Comparison of ENCODE assay signal across 9 cellular contexts in the genomic region with DNA sequence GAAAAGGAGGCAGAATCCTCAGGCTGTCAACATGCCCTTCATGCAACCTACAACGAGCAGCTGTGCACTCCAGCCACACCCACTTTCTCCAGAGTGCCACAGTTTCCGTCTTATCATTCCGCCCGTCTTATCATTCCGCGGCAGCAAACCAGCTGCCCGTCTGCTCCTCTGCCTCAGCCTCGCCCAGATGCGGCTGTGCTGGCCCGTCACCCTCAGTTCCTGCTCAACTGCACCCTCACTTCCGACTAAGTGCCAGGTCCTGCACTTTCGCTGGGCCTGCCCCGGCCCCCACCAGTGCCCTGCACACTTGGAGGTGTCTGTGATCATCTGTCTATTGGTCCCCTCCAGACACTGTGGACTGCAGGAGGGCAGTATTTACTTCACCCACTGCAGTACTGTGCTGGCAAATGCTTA. TPM values are rescaled to one million over a fixed set of nuclear protein-coding genes. Genes with fewer than 3 reads are reported as not detected.
DNase-seq lines count a peak whose midpoint lies in the region; TF ChIP-seq lines count a peak whose summit lies in the region.
"Had no signal": no experiment of that assay in that cellular context is flagged by ENCODE, and none has a peak within 500 bp of the region (broad histone marks: within the 10 kb centered on the region; RNA-seq: fewer than 3 reads in every experiment).

No MANE protein-coding gene starts in this region.

- no peak overlapping the region for H3K4me3 ChIP-seq in WERI-Rb-1 (ENCODE audit: low read depth, low read length)
- H3K4me3 ChIP-seq: thoracic aorta had no signal

- no peak overlapping the region for H2BK15ac ChIP-seq in H9 (ENCODE audit: low read depth, low read length)

- in situ Hi-C loops in GM13977 (cut with MboI; ENCODE audit: low pct_unique_long_range_greater_than_20kb, low sequenced_read_pairs, unreplicated experiment), result no loop called here

- peaks cover 5% of the 10 kb centered on the region; the same call in 1 of the 2 replicates for H3K79me2 ChIP-seq in H9 (ENCODE audit: insufficient read depth, low read length)

- no peak overlapping the region for H3K4ac ChIP-seq in H9 (ENCODE audit: low read depth, low read length)

- no peaks in the 10 kb centered on the region for H3K36me3 ChIP-seq in WERI-Rb-1
- H3K36me3 ChIP-seq: thoracic aorta had no signal

- no peak overlapping the region for H2BK20ac ChIP-seq in H9 (ENCODE audit: low read depth, low read length, poor library complexity, severe bottlenecking)

- H3K27ac ChIP-seq in H9 (ENCODE audit: insufficient read length, low read depth, low read length), result no peak overlapping the region
- no peak overlapping the region for H3K27ac ChIP-seq in WERI-Rb-1
- H3K27ac ChIP-seq: thoracic aorta had no signal

- no peak overlapping the region for H3K18ac ChIP-seq in H9 (ENCODE audit: insufficient read length, low read depth, low read length)

- no peak overlapping the region for H4K5ac ChIP-seq in H9 (ENCODE audit: insufficient read length, low read depth, low read length)

- no peak overlapping the region for H3K23ac ChIP-seq in H9 (ENCODE audit: insufficient read length, low read depth, low read length)

- H3K27me3 ChIP-seq in H9 (ENCODE audit: insufficient read depth, low read length) (no peaks in the 10 kb centered on the region), WERI-Rb-1 (ENCODE audit: insufficient read depth, low read depth, severe bottlenecking) (no peaks in the 10 kb centered on the region)

- no peak overlapping the region for H3K4me2 ChIP-seq in H9 (ENCODE audit: insufficient read depth, insufficient read length, low read length)

- H3K9me3 ChIP-seq in H9 (ENCODE audit: control insufficient read depth, low read depth, low read length) (no peaks in the 10 kb centered on the region), WERI-Rb-1 (ENCODE audit: severe bottlenecking) (no peaks in the 10 kb centered on the region)
- H3K9me3 ChIP-seq: thoracic aorta had no signal

- H3K9me3 Mint-ChIP-seq in H9, result peaks cover 3 to 6% of the 10 kb centered on the region in 2 experiments; a peak in 3 of 5 replicates
- H3K9me3 Mint-ChIP-seq in progenitor cell of endocrine pancreas (ENCODE audit: low read depth), result no peaks in the 10 kb centered on the region

- no peak overlapping the region for H2AK5ac ChIP-seq in H9 (ENCODE audit: insufficient read length, low read length)

- no peak overlapping the region for H2BK120ac ChIP-seq in H9 (ENCODE audit: low read depth, low read length, poor library complexity, severe bottlenecking)

- H3K27ac Mint-ChIP-seq in H9 (peak overlapping the region; percentile 43 to 81 (median 77); a peak in 5 of 7 replicates), progenitor cell of endocrine pancreas (peak overlapping the region; percentile 50)

- no peak overlapping the region for H3K56ac ChIP-seq in H9 (ENCODE audit: insufficient read length, low read depth, low read length)

- TF ChIP-seq CTCF in H9 (conservative IDR thresholded peaks at IDR 0.05) (no peak), WERI-Rb-1 (IDR thresholded peaks at IDR 0.05; ENCODE audit: low read depth, low read length) (no peak), progenitor cell of endocrine pancreas (IDR thresholded peaks at IDR 0.05; ENCODE audit: unreplicated experiment) (no peak), GM13977 (IDR thresholded peaks at IDR 0.05; ENCODE audit: extremely low read depth, insufficient read depth, missing control alignments) (no peak)

- peaks cover 5% of the 10 kb centered on the region for H3K79me1 ChIP-seq in H9 (ENCODE audit: insufficient read depth, low read depth, low read length, poor library complexity, severe bottlenecking)

- H2AFZ ChIP-seq in H9 (ENCODE audit: low read length), result no peak overlapping the region

- H3K23me2 ChIP-seq in H9 (ENCODE audit: insufficient read length, low read depth, low read length, poor library complexity, severe bottlenecking), result no peaks in the 10 kb centered on the region

- peak overlapping the region; percentile 58 for H3K14ac ChIP-seq in H9 (ENCODE audit: insufficient read depth, low read length)

- WGBS in H9 (ENCODE audit: extremely low coverage, insufficient read length, low lambda C conversion rate), result no CpG with 5 or more reads among the region's 13 CpGs

- no peak overlapping the region for H4K8ac ChIP-seq in H9 (replicated peaks; ENCODE audit: insufficient read length, low read depth, low read length)

- H2BK12ac ChIP-seq in H9 (ENCODE audit: insufficient read length, low read depth, low read length), result no peak overlapping the region

- H3K4me1 ChIP-seq in H9 (ENCODE audit: insufficient read depth, low read length), result peaks cover 2% of the 10 kb centered on the region; the same call in 1 of the 2 replicates

- H3K27me3 Mint-ChIP-seq in H9 (ENCODE audit: low read depth) (no peaks in the 10 kb centered on the region; the same call in 1 of the 2 replicates), progenitor cell of endocrine pancreas (no peaks in the 10 kb centered on the region)

- H3K36me3 Mint-ChIP-seq in H9 (ENCODE audit: insufficient read depth in 1 of 3, low read depth in 3 of 3) (peaks cover 0 to 3% (median 0%) of the 10 kb centered on the region in 3 experiments; a peak in 2 of 7 replicates), progenitor cell of endocrine pancreas (ENCODE audit: insufficient read depth) (peaks cover 2% of the 10 kb centered on the region)

- H4K20me1 ChIP-seq in H9 (ENCODE audit: control insufficient read depth, insufficient read depth, insufficient read length), result no peaks in the 10 kb centered on the region

- H4K91ac ChIP-seq in H9 (ENCODE audit: insufficient read length, low read depth, low read length), result no peak overlapping the region

- H3T11ph ChIP-seq in H9 (ENCODE audit: low read length), result no peak overlapping the region

- DNase-seq in H9, result no peak
- peak; percentile 39 for DNase-seq in WERI-Rb-1
- peak; percentile 49 for DNase-seq in dermis blood vessel endothelial cell
- DNase-seq in progenitor cell of endocrine pancreas (ENCODE audit: low spot score, unreplicated experiment), result no peak
- DNase-seq in GM13977 (ENCODE audit: low spot score), result no peak
- no peak for DNase-seq in COR-L47 (lab: John Stamatoyannopoulos, UW)
- DNase-seq in SKM-1 (lab: John Stamatoyannopoulos, UW; ENCODE audit: unreplicated experiment), result no peak
- no peak for DNase-seq in cerebellar cortex (ENCODE audit: low spot score)

- no peak overlapping the region for H2BK5ac ChIP-seq in H9 (ENCODE audit: insufficient read length, low read length)

- no peak overlapping the region for H3K9ac ChIP-seq in H9 (ENCODE audit: extremely low read depth, insufficient read length, low read length)

- H3K4me1 Mint-ChIP-seq in H9 (peaks cover 39 to 57% of the 10 kb centered on the region in 2 experiments), progenitor cell of endocrine pancreas (ENCODE audit: low read depth) (peaks cover 5% of the 10 kb centered on the region)

- no peak overlapping the region for H3K4me3 Mint-ChIP-seq in H9
- H3K4me3 Mint-ChIP-seq in progenitor cell of endocrine pancreas (ENCODE audit: low read depth), result no peak overlapping the region

RNA-seq across cellular contexts. Expression of gene MICAL3, which starts 43.7 kb away (rescaled TPM):
- 41.6 and 50.2 TPM in 2 replicates for total RNA-seq in H9 (2021)
- total RNA-seq in dermis blood vessel endothelial cell, result 40.2 and 43.4 TPM in 2 replicates
- 54.8 and 59.9 TPM in 2 replicates for total RNA-seq in progenitor cell of endocrine pancreas

Comparison
In these comparisons a context has a peak if more than half of its experiments do, and no peak if none do; other contexts are left out.
1. DNase-seq: peak in WERI-Rb-1 (single experiment) and dermis blood vessel endothelial cell (single experiment); none in H9 (single experiment), progenitor cell of endocrine pancreas (single experiment), GM13977 (single experiment), COR-L47 (single experiment), SKM-1 (single experiment) and cerebellar cortex (single experiment).